Comparison of ENCODE assay signal across 2 cellular contexts in genomic region chr1:9212735-9213134, GRCh38.
A peak's percentile ranks its signal among the peaks of the same experiment; 100 is the strongest.
TF ChIP-seq lines count a peak whose summit lies in the region.

No MANE protein-coding gene starts in this region.

TF ChIP-seq in HEK293, 187 proteins besides CTCF, POLR2A, EP300 and RAD21 (continued from another document):
- TF ChIP-seq ZBTB10 (tag by site-specific recombination; IDR thresholded peaks at IDR 0.05) = no peak
- no peak for TF ChIP-seq ZNF18 (tag by site-specific recombination; IDR thresholded peaks at IDR 0.05)
- no peak for TF ChIP-seq ZNF157 (tag by site-specific recombination; IDR thresholded peaks at IDR 0.05)
- no peak for TF ChIP-seq ZNF404 (tag by site-specific recombination; IDR thresholded peaks at IDR 0.05)
- no peak for TF ChIP-seq ZSCAN16 (tag by site-specific recombination; IDR thresholded peaks at IDR 0.05)
- no peak for TF ChIP-seq ZNF654 (tag by site-specific recombination; IDR thresholded peaks at IDR 0.05; ENCODE audit: low read depth)
- 0 out of 2 replicates have a peak, but pooled peaks have one; percentile 35 for TF ChIP-seq ZNF580 (tag by site-specific recombination; IDR thresholded peaks at IDR 0.05)
- TF ChIP-seq ZFP37 (tag by site-specific recombination; IDR thresholded peaks at IDR 0.05) = no peak
- TF ChIP-seq TRIM28 (IDR thresholded peaks at IDR 0.05; ENCODE audit: borderline replicate concordance, low read length) = peak; percentile 74; the same call in 1 of the 2 replicates
- TF ChIP-seq RBAK (tag by site-specific recombination; IDR thresholded peaks at IDR 0.05) = no peak
- no peak for TF ChIP-seq ZNF433 (tag by site-specific recombination; IDR thresholded peaks at IDR 0.05; ENCODE audit: low read depth)
- TF ChIP-seq ZNF501 (tag by site-specific recombination; IDR thresholded peaks at IDR 0.05) = no peak

TF ChIP-seq in K562, 482 proteins besides CTCF, POLR2A, EP300 and RAD21 (continued from another document):
- TF ChIP-seq PTBP1 (IDR thresholded peaks at IDR 0.05; ENCODE audit: low read depth, low read length) (0 out of 2 replicates have a peak, but pooled peaks have one; percentile 46), ZNF551 (CRISPR knock-in tag; IDR thresholded peaks at IDR 0.05) (no peak), NFIX (CRISPR knock-in tag; IDR thresholded peaks at IDR 0.05; ENCODE audit: low read depth) (no peak), ZC3H4 (CRISPR knock-in tag; IDR thresholded peaks at IDR 0.05; ENCODE audit: borderline replicate concordance) (no peak), HINFP (tag; conservative IDR thresholded peaks at IDR 0.05; ENCODE audit: low read depth) (no peak), PHF8 (IDR thresholded peaks at IDR 0.05; ENCODE audit: borderline replicate concordance, low read length) (no peak), ZBTB1 (CRISPR knock-in tag; IDR thresholded peaks at IDR 0.05; ENCODE audit: borderline replicate concordance, low read depth) (no peak), RBM25 (IDR thresholded peaks at IDR 0.05; ENCODE audit: low read depth, low read length, severe bottlenecking) (peak; percentile 93), HLTF (IDR thresholded peaks at IDR 0.05) (peak; percentile 89; the same call in 1 of the 2 replicates), RCOR1 (IDR thresholded peaks at IDR 0.05; ENCODE audit: borderline replicate concordance in 1 of 2, low read depth in 2 of 2, low read length in 2 of 2) (no peak), ZNF75A (CRISPR knock-in tag; IDR thresholded peaks at IDR 0.05) (no peak), SPI1 (IDR thresholded peaks at IDR 0.05; ENCODE audit: borderline replicate concordance, low read depth, low read length) (no peak), ZNF609 (CRISPR knock-in tag; IDR thresholded peaks at IDR 0.05; ENCODE audit: borderline replicate concordance) (no peak), ZNF707 (CRISPR knock-in tag; conservative IDR thresholded peaks at IDR 0.05) (no peak), ZNF3 (CRISPR knock-in tag; IDR thresholded peaks at IDR 0.05) (no peak), MEF2D (tag; conservative IDR thresholded peaks at IDR 0.05; ENCODE audit: low read depth) (no peak), SMARCA5 (IDR thresholded peaks at IDR 0.05) (peak; percentile 71; the same call in 1 of the 2 replicates), NKRF (IDR thresholded peaks at IDR 0.05; ENCODE audit: borderline replicate concordance) (no peak)
